Comparison of ENCODE assay signal across 2 cellular contexts in genomic region chrX:147900349-147900748, GRCh38.
TF ChIP-seq lines count a peak whose summit lies in the region.

No MANE protein-coding gene starts in this region.

TF ChIP-seq in HepG2, 621 proteins besides CTCF, POLR2A, EP300 and RAD21:
- TF ChIP-seq HOMEZ (CRISPR knock-in tag; IDR thresholded peaks at IDR 0.05; ENCODE audit: low read depth) (peak; percentile 37; the same call in 1 of the 2 replicates), MBNL3 (CRISPR knock-in tag; conservative IDR thresholded peaks at IDR 0.05) (no peak), ZNF121 (CRISPR knock-in tag; IDR thresholded peaks at IDR 0.05) (0 out of 2 replicates have a peak, but pooled peaks have one; percentile 15), TFE3 (CRISPR knock-in tag; IDR thresholded peaks at IDR 0.05) (peak; percentile 28; the same call in 1 of the 2 replicates), FOSL2 (CRISPR knock-in tag; IDR thresholded peaks at IDR 0.05) (peak; percentile 26; the same call in 1 of the 2 replicates), ZNF644 (CRISPR knock-in tag; IDR thresholded peaks at IDR 0.05; ENCODE audit: low read depth) (peak; percentile 19; the same call in 1 of the 2 replicates), ZNF562 (CRISPR knock-in tag; IDR thresholded peaks at IDR 0.05; ENCODE audit: borderline replicate concordance) (no peak)

TF ChIP-seq in H1, 55 proteins besides CTCF, POLR2A, EP300 and RAD21:
- no peak for TF ChIP-seq CHD1 (IDR thresholded peaks at IDR 0.05; ENCODE audit: low read depth, low read length)
- no peak for TF ChIP-seq SIX5 (IDR thresholded peaks at IDR 0.05; ENCODE audit: low read depth, low read length)
- TF ChIP-seq TEAD4 (IDR thresholded peaks at IDR 0.05; ENCODE audit: low read depth, low read length) = peak; percentile 55; the same call in 1 of the 2 replicates
- no peak for TF ChIP-seq SRF (IDR thresholded peaks at IDR 0.05; ENCODE audit: low read depth, low read length)
- TF ChIP-seq CEBPB (IDR thresholded peaks at IDR 0.05; ENCODE audit: low read depth, low read length) = no peak
- 0 out of 2 replicates have a peak, but pooled peaks have one; percentile 24 for TF ChIP-seq POU5F1 (IDR thresholded peaks at IDR 0.05; ENCODE audit: low read depth, low read length)
- TF ChIP-seq RBBP5 (IDR thresholded peaks at IDR 0.05; ENCODE audit: borderline replicate concordance, low read depth, low read length) = no peak
